2 cellular contexts compared by ENCODE assay signal in the genomic region with DNA sequence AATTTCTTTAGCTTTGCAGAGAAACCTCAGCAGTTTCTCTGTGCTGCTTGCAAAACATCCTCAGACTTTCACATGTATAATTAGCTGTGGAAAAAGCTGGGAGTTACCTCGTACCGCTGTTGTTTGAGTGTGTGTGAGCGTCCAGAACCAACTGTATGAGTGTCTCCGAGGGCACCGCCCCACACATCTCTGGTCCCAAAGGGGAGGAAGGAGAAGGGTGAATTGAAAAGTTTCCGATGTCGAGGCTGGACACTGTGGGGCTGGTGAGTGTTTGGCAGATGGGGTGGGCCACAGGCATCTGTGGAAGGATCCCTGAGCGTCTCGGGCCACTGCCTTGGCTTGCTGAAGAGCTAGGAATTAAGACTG.
TF ChIP-seq lines count a peak whose summit lies in the region.

No MANE protein-coding gene starts in this region.

TF ChIP-seq in liver, 16 proteins besides CTCF, POLR2A, EP300 and RAD21:
- TF ChIP-seq GABPA (IDR thresholded peaks at IDR 0.05 in 1 of 2, conservative IDR thresholded peaks at IDR 0.05 in 1 of 2) (no peak), SP1 (IDR thresholded peaks at IDR 0.05) (no peak), TAF1 (conservative IDR thresholded peaks at IDR 0.05) (no peak), FOXA2 (IDR thresholded peaks at IDR 0.05) (no peak), FOXA1 (IDR thresholded peaks at IDR 0.05) (no peak)
- TF ChIP-seq, protein P1, sequence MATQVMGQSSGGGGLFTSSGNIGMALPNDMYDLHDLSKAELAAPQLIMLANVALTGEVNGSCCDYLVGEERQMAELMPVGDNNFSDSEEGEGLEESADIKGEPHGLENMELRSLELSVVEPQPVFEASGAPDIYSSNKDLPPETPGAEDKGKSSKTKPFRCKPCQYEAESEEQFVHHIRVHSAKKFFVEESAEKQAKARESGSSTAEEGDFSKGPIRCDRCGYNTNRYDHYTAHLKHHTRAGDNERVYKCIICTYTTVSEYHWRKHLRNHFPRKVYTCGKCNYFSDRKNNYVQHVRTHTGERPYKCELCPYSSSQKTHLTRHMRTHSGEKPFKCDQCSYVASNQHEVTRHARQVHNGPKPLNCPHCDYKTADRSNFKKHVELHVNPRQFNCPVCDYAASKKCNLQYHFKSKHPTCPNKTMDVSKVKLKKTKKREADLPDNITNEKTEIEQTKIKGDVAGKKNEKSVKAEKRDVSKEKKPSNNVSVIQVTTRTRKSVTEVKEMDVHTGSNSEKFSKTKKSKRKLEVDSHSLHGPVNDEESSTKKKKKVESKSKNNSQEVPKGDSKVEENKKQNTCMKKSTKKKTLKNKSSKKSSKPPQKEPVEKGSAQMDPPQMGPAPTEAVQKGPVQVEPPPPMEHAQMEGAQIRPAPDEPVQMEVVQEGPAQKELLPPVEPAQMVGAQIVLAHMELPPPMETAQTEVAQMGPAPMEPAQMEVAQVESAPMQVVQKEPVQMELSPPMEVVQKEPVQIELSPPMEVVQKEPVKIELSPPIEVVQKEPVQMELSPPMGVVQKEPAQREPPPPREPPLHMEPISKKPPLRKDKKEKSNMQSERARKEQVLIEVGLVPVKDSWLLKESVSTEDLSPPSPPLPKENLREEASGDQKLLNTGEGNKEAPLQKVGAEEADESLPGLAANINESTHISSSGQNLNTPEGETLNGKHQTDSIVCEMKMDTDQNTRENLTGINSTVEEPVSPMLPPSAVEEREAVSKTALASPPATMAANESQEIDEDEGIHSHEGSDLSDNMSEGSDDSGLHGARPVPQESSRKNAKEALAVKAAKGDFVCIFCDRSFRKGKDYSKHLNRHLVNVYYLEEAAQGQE (IDR thresholded peaks at IDR 0.05): no peak
TF ChIP-seq in liver: peak in this region for 0.

TF ChIP-seq in HepG2, 621 proteins besides CTCF, POLR2A, EP300 and RAD21:
- TF ChIP-seq, protein P2, sequence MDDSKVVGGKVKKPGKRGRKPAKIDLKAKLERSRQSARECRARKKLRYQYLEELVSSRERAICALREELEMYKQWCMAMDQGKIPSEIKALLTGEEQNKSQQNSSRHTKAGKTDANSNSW (CRISPR knock-in tag; IDR thresholded peaks at IDR 0.05; ENCODE audit: borderline replicate concordance): no peak
- no peak for TF ChIP-seq ZNF816 (CRISPR knock-in tag; IDR thresholded peaks at IDR 0.05; ENCODE audit: borderline replicate concordance)
- TF ChIP-seq ATM (IDR thresholded peaks at IDR 0.05; ENCODE audit: borderline replicate concordance): no peak
- no peak for TF ChIP-seq ZNF496 (CRISPR knock-in tag; IDR thresholded peaks at IDR 0.05; ENCODE audit: insufficient replicate concordance)
- TF ChIP-seq GLI4 (CRISPR knock-in tag; IDR thresholded peaks at IDR 0.05; ENCODE audit: borderline replicate concordance): no peak
- no peak for TF ChIP-seq ZC3H4 (CRISPR knock-in tag; IDR thresholded peaks at IDR 0.05; ENCODE audit: borderline replicate concordance)
- no peak for TF ChIP-seq JDP2 (CRISPR knock-in tag; IDR thresholded peaks at IDR 0.05; ENCODE audit: borderline replicate concordance)
- no peak for TF ChIP-seq ZNF746 (CRISPR knock-in tag; IDR thresholded peaks at IDR 0.05)
- TF ChIP-seq, protein P3, sequence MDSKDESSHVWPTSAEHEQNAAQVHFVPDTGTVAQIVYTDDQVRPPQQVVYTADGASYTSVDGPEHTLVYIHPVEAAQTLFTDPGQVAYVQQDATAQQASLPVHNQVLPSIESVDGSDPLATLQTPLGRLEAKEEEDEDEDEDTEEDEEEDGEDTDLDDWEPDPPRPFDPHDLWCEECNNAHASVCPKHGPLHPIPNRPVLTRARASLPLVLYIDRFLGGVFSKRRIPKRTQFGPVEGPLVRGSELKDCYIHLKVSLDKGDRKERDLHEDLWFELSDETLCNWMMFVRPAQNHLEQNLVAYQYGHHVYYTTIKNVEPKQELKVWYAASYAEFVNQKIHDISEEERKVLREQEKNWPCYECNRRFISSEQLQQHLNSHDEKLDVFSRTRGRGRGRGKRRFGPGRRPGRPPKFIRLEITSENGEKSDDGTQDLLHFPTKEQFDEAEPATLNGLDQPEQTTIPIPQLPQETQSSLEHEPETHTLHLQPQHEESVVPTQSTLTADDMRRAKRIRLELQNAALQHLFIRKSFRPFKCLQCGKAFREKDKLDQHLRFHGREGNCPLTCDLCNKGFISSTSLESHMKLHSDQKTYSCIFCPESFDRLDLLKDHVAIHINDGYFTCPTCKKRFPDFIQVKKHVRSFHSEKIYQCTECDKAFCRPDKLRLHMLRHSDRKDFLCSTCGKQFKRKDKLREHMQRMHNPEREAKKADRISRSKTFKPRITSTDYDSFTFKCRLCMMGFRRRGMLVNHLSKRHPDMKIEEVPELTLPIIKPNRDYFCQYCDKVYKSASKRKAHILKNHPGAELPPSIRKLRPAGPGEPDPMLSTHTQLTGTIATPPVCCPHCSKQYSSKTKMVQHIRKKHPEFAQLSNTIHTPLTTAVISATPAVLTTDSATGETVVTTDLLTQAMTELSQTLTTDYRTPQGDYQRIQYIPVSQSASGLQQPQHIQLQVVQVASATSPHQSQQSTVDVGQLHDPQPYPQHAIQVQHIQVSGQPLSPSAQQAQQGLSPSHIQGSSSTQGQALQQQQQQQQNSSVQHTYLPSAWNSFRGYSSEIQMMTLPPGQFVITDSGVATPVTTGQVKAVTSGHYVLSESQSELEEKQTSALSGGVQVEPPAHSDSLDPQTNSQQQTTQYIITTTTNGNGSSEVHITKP (CRISPR knock-in tag; IDR thresholded peaks at IDR 0.05; ENCODE audit: low read depth): no peak
- no peak for TF ChIP-seq ARID2 (CRISPR knock-in tag; IDR thresholded peaks at IDR 0.05; ENCODE audit: borderline replicate concordance)
- TF ChIP-seq ZNF350 (CRISPR knock-in tag; IDR thresholded peaks at IDR 0.05; ENCODE audit: borderline replicate concordance, low read depth): no peak
- TF ChIP-seq, protein P4, sequence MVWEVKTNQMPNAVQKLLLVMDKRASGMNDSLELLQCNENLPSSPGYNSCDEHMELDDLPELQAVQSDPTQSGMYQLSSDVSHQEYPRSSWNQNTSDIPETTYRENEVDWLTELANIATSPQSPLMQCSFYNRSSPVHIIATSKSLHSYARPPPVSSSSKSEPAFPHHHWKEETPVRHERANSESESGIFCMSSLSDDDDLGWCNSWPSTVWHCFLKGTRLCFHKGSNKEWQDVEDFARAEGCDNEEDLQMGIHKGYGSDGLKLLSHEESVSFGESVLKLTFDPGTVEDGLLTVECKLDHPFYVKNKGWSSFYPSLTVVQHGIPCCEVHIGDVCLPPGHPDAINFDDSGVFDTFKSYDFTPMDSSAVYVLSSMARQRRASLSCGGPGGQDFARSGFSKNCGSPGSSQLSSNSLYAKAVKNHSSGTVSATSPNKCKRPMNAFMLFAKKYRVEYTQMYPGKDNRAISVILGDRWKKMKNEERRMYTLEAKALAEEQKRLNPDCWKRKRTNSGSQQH (CRISPR knock-in tag; IDR thresholded peaks at IDR 0.05; ENCODE audit: low read depth): no peak
